ENCODE assay signal across 19 cellular contexts in genomic region chr14:29217813-29218450, GRCh38.
DNase-seq lines count a peak whose midpoint lies in the region; ATAC-seq, FAIRE-seq and TF ChIP-seq lines count a peak whose summit lies in the region.
"Had no signal": no experiment of that assay in that cellular context is flagged by ENCODE, and none has a peak within 500 bp of the region (broad histone marks: within the 10 kb centered on the region; RNA-seq: fewer than 3 reads in every experiment).

No MANE protein-coding gene starts in this region.

- TF ChIP-seq CTCF in CD4-positive, alpha-beta T cell (IDR thresholded peaks at IDR 0.05) = no peak

- FAIRE-seq in endometrium (lab: Jason Lieb, UNC) (peak; percentile 37), HTR-8/SVneo (lab: Jason Lieb, UNC) (no peak)

- no peak for ATAC-seq in CD4-positive, alpha-beta T cell (ENCODE audit: poor library complexity)
- ATAC-seq: GM23338, PC-3 had no signal

- intact Hi-C loops in CD4-positive, alpha-beta T cell (cut with DNase I, micrococcal nuclease) = no loop called here
- intact Hi-C loops in CD4-positive, alpha-beta memory T cell (cut with micrococcal nuclease) = no loop called here

- no peaks in the 10 kb centered on the region for H3K36me3 ChIP-seq in CD4-positive, alpha-beta memory T cell (ENCODE audit: insufficient read depth, low read length)
- H3K36me3 ChIP-seq: BLaER1 treated with 17β-estradiol and CSF1 and Interleukin-3, amounts not matched to agents 10 nM and 100 nM had no signal

- CTCF ChIA-PET in CD4-positive, alpha-beta T cell (lab: Charles Lee) = no interaction called here
- CTCF ChIA-PET in CD4-positive, alpha-beta memory T cell (lab: Charles Lee; ENCODE audit: partially characterized antibody) = no interaction called here

- H3K4me3 ChIP-seq in skeletal muscle cell (ENCODE audit: low read depth, low read length) = no peak overlapping the region
- H3K4me3 ChIP-seq in CD4-positive, alpha-beta memory T cell (ENCODE audit: low read length in 2 of 2) = no peak overlapping the region
- H3K4me3 ChIP-seq: BLaER1 treated with 17β-estradiol and CSF1 and Interleukin-3, amounts not matched to agents 10 nM and 100 nM; GM23338 had no signal

- no peaks in the 10 kb centered on the region for H3K36me3 Mint-ChIP-seq in CD4-positive, alpha-beta T cell (ENCODE audit: low read depth)
- no peaks in the 10 kb centered on the region for H3K36me3 Mint-ChIP-seq in CD4-positive, alpha-beta memory T cell

- POLR2A ChIA-PET in CD4-positive, alpha-beta T cell (lab: Charles Lee) = no interaction called here
- POLR2A ChIA-PET in CD4-positive, alpha-beta memory T cell (lab: Charles Lee; ENCODE audit: partially characterized antibody) = no interaction called here

- H3K4me1 ChIP-seq in CD4-positive, alpha-beta memory T cell (ENCODE audit: insufficient read depth, low read length) = no peaks in the 10 kb centered on the region
- H3K4me1 ChIP-seq: BLaER1 treated with 17β-estradiol and CSF1 and Interleukin-3, amounts not matched to agents 10 nM and 100 nM had no signal

- H3K9me3 Mint-ChIP-seq in CD4-positive, alpha-beta T cell = peaks cover 5% of the 10 kb centered on the region
- peaks cover 0 to 14% (median 6%) of the 10 kb centered on the region in 8 donors for H3K9me3 Mint-ChIP-seq in CD4-positive, alpha-beta memory T cell
- H3K9me3 Mint-ChIP-seq: GM23338 had no signal

- H3K4me3 Mint-ChIP-seq in CD4-positive, alpha-beta T cell = no peak overlapping the region
- H3K4me3 Mint-ChIP-seq in CD4-positive, alpha-beta memory T cell = no peak overlapping the region
- H3K4me3 Mint-ChIP-seq: GM23338 had no signal

- H3K27ac Mint-ChIP-seq in CD4-positive, alpha-beta T cell = no peak overlapping the region
- H3K27ac Mint-ChIP-seq in CD4-positive, alpha-beta memory T cell = no peak overlapping the region
- H3K27ac Mint-ChIP-seq: GM23338 had no signal

- no peaks in the 10 kb centered on the region for H3K4me1 Mint-ChIP-seq in CD4-positive, alpha-beta T cell (ENCODE audit: low read depth)
- no peaks in the 10 kb centered on the region for H3K4me1 Mint-ChIP-seq in CD4-positive, alpha-beta memory T cell
- H3K4me1 Mint-ChIP-seq: GM23338 had no signal

- DNase-seq in NCI-H1694 treated with DMSO at 0.1 percent for 48 hours (lab: John Stamatoyannopoulos, UW) (peak; percentile 58), NCI-H1694 (lab: John Stamatoyannopoulos, UW) (no peak), NCI-H446 treated with DMSO at 0.1 percent for 48 hours (lab: John Stamatoyannopoulos, UW) (peak; percentile 65), skeletal muscle cell (ENCODE audit: low read depth) (peak; percentile 46), HTR-8/SVneo (ENCODE audit: insufficient read length, low spot score) (no peak)
- no peak for DNase-seq in CD4-positive, alpha-beta T cell
- no peak for DNase-seq in CD4-positive, alpha-beta memory T cell
- DNase-seq: 8988T, COR-L47, DMS153, EL, KBM-7, NCI-H1105, NCI-H2029 treated with DMSO at 0.1 percent for 48 hours, NCI-H510A treated with DMSO at 0.1 percent for 48 hours, PC-3 had no signal

- no peaks in the 10 kb centered on the region for H3K27me3 Mint-ChIP-seq in CD4-positive, alpha-beta T cell
- H3K27me3 Mint-ChIP-seq in CD4-positive, alpha-beta memory T cell = no peaks in the 10 kb centered on the region

- H3K27me3 ChIP-seq in CD4-positive, alpha-beta T cell (ENCODE audit: control insufficient read depth, insufficient read depth, low read length) = no peaks in the 10 kb centered on the region
- no peaks in the 10 kb centered on the region for H3K27me3 ChIP-seq in CD4-positive, alpha-beta memory T cell (ENCODE audit: insufficient read depth, low read length)
- H3K27me3 ChIP-seq: BLaER1 treated with 17β-estradiol and CSF1 and Interleukin-3, amounts not matched to agents 10 nM and 100 nM had no signal

- H3K27ac ChIP-seq in CD4-positive, alpha-beta T cell (ENCODE audit: low read depth, low read length) = no peak overlapping the region
- H3K27ac ChIP-seq in CD4-positive, alpha-beta memory T cell (ENCODE audit: low read depth, low read length) = no peak overlapping the region
- H3K27ac ChIP-seq: BLaER1 treated with 17β-estradiol and CSF1 and Interleukin-3, amounts not matched to agents 10 nM and 100 nM had no signal

- H3K9me3 ChIP-seq in CD4-positive, alpha-beta T cell (ENCODE audit: control insufficient read depth, low read length) = no peaks in the 10 kb centered on the region
- no peaks in the 10 kb centered on the region for H3K9me3 ChIP-seq in CD4-positive, alpha-beta memory T cell (ENCODE audit: control insufficient read depth in 1 of 2, low read length in 2 of 2)
- H3K9me3 ChIP-seq: BLaER1 treated with 17β-estradiol and CSF1 and Interleukin-3, amounts not matched to agents 10 nM and 100 nM had no signal

Comparison
In these comparisons a context has a peak if more than half of its experiments do, and no peak if none do; other contexts are left out.
1. DNase-seq: peak in NCI-H1694 treated with DMSO at 0.1 percent for 48 hours (single experiment), NCI-H446 treated with DMSO at 0.1 percent for 48 hours (single experiment) and skeletal muscle cell (single experiment); none in NCI-H1694 (single experiment), CD4-positive, alpha-beta T cell (0 of 10), CD4-positive, alpha-beta memory T cell (0 of 5) and HTR-8/SVneo (single experiment).